Comparison of ENCODE assay signal across 9 cellular contexts in the genomic region with DNA sequence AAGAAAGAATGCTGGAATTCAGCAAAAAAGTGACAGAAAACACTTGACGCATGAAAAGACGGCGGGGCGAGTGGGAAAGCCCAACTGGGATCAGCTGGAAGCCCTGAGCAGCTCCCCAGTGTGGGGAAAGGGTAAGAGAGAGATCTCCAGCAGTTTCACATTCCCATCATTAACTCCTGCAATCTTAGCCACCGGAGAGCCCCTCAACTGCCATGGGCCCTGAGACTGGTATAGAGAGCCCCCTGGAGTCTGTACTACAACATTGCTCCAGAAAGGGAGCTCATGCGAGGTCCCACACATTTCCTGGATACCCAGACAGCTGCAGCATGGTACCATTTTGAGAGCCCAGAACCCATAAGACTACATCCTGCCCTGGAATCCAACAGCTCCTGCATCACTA. TPM values are rescaled to one million over a fixed set of nuclear protein-coding genes. Genes with fewer than 3 reads are reported as not detected.
DNase-seq lines count a peak whose midpoint lies in the region; ATAC-seq and TF ChIP-seq lines count a peak whose summit lies in the region.
"Had no signal": no experiment of that assay in that cellular context is flagged by ENCODE, and none has a peak within 500 bp of the region (broad histone marks: within the 10 kb centered on the region; RNA-seq: fewer than 3 reads in every experiment).

No MANE protein-coding gene starts in this region.

- no peaks in the 10 kb centered on the region for H3K9me3 ChIP-seq in neuronal stem cell (replicated peaks in 1 of 2; ENCODE audit: control insufficient read depth in 2 of 2, insufficient read depth in 1 of 2, low read depth in 1 of 2, low read length in 2 of 2)
- no peaks in the 10 kb centered on the region for H3K9me3 ChIP-seq in spleen

- peak overlapping the region; percentile 25 for H2AFZ ChIP-seq in neuronal stem cell (ENCODE audit: low read length)

- no peak overlapping the region for H2BK120ac ChIP-seq in neuronal stem cell (ENCODE audit: low read depth, low read length)

- H3K14ac ChIP-seq in neuronal stem cell (ENCODE audit: low read length) = no peak overlapping the region

- H3K36me3 ChIP-seq in brain microvascular endothelial cell (replicated peaks) = no peaks in the 10 kb centered on the region
- no peaks in the 10 kb centered on the region for H3K36me3 ChIP-seq in neuronal stem cell (replicated peaks in 1 of 2; ENCODE audit: control insufficient read depth in 2 of 2, insufficient read depth in 2 of 2, low read length in 2 of 2)
- no peaks in the 10 kb centered on the region for H3K36me3 ChIP-seq in spleen

- no peak overlapping the region for H4K91ac ChIP-seq in neuronal stem cell (ENCODE audit: low read depth, low read length, poor library complexity)

- H3K4me1 ChIP-seq in neuronal stem cell (ENCODE audit: control insufficient read depth in 2 of 2, insufficient read depth in 1 of 2, low read depth in 1 of 2, low read length in 2 of 2) (no peaks in the 10 kb centered on the region), spleen (no peaks in the 10 kb centered on the region)

- intact Hi-C loops in spleen (cut with DNase I; ENCODE audit: low total_unique reads) = no loop called here

- no peak overlapping the region for H3K4me3 ChIP-seq in brain microvascular endothelial cell (ENCODE audit: low read depth, low read length)
- H3K4me3 ChIP-seq in neuronal stem cell (ENCODE audit: low read length in 2 of 2) = no peak overlapping the region
- no peak overlapping the region for H3K4me3 ChIP-seq in spleen

- no peak overlapping the region for H3K9ac ChIP-seq in neuronal stem cell (ENCODE audit: low read depth, low read length, poor library complexity)

- DNase-seq in DMS53 (lab: John Stamatoyannopoulos, UW) = peak; percentile 38
- DNase-seq in DMS53 treated with DMSO at 0.1 percent for 48 hours (lab: John Stamatoyannopoulos, UW; ENCODE audit: unreplicated experiment) = no peak
- peak; percentile 15 for DNase-seq in M059J (ENCODE audit: low read depth)
- peak; percentile 18 for DNase-seq in brain microvascular endothelial cell
- peak; percentile 40 for DNase-seq in neuronal stem cell (ENCODE audit: low spot score)
- no peak for DNase-seq in spleen

- H2BK12ac ChIP-seq in neuronal stem cell (ENCODE audit: low read length) = no peak overlapping the region

- in situ Hi-C loops in brain microvascular endothelial cell (cut with HindIII; ENCODE audit: low pct_ligation_motif_present, low sequenced_read_pairs) = no loop called here

- H3K27ac ChIP-seq in brain microvascular endothelial cell = no peak overlapping the region
- H3K27ac ChIP-seq in neuronal stem cell (replicated peaks; ENCODE audit: low read length) = no peak overlapping the region
- no peak overlapping the region for H3K27ac ChIP-seq in spleen
- H3K27ac ChIP-seq: epithelial cell of prostate had no signal

- no peak for TF ChIP-seq POLR2A in spleen (IDR thresholded peaks at IDR 0.05)

- no peak overlapping the region for H2BK5ac ChIP-seq in neuronal stem cell (ENCODE audit: low read length)

- no CpG with 5 or more reads among the region's 6 CpGs for WGBS in neuronal stem cell (ENCODE audit: extremely low coverage in 2 of 2, insufficient read length in 2 of 2, insufficient replicate concordance in 1 of 2), 2 donors
- 12 to 22% (median 14%) methylated on average over 6 of the region's 6 CpGs for WGBS in spleen, 5 donors

- no peak for ATAC-seq in HG02981 (IDR thresholded peaks at IDR 0.05; ENCODE audit: unreplicated experiment)
- no peak for ATAC-seq in GM19455 (IDR thresholded peaks at IDR 0.05; ENCODE audit: unreplicated experiment)

- no peak overlapping the region for H3K4me2 ChIP-seq in neuronal stem cell (ENCODE audit: insufficient read depth, low read length, poor library complexity, severe bottlenecking)

- H2BK15ac ChIP-seq in neuronal stem cell (ENCODE audit: low read length) = peak overlapping the region; percentile 35

- peak overlapping the region; percentile 23 for H3K18ac ChIP-seq in neuronal stem cell (ENCODE audit: low read length)

- H3K4ac ChIP-seq in neuronal stem cell (ENCODE audit: low read length) = no peak overlapping the region

- H2AK5ac ChIP-seq in neuronal stem cell (ENCODE audit: low read depth, low read length) = no peak overlapping the region

- no peak overlapping the region for H3K23ac ChIP-seq in neuronal stem cell (ENCODE audit: low read depth, low read length, poor library complexity)

- no peak overlapping the region for H4K8ac ChIP-seq in neuronal stem cell (ENCODE audit: low read depth, low read length)

- H3K79me1 ChIP-seq in neuronal stem cell (ENCODE audit: low read depth, low read length) = no peaks in the 10 kb centered on the region

- peak; percentile 77 for TF ChIP-seq CTCF in brain microvascular endothelial cell (IDR thresholded peaks at IDR 0.05; ENCODE audit: low read depth, low read length, missing control alignments)
- peak in 5 of 11 experiments; percentile 17 to 48 (median 32) for TF ChIP-seq CTCF in spleen (IDR thresholded peaks at IDR 0.05 in 8 of 11, conservative IDR thresholded peaks at IDR 0.05 in 3 of 11)

- H3K27me3 ChIP-seq in brain microvascular endothelial cell (replicated peaks) = no peaks in the 10 kb centered on the region
- peaks cover 0 to 2% (median 0%) of the 10 kb centered on the region in 3 experiments for H3K27me3 ChIP-seq in neuronal stem cell (ENCODE audit: control insufficient read depth in 3 of 3, insufficient read depth in 3 of 3, low read depth in 1 of 3, low read length in 3 of 3)
- peaks cover 0 to 27% (median 0%) of the 10 kb centered on the region in 7 donors for H3K27me3 ChIP-seq in spleen (replicated peaks in 1 of 7)

RNA-seq across cellular contexts. Expression of gene MRGPRX4, which starts 31.1 kb away (rescaled TPM):
- not detected in 2 replicates for total RNA-seq in M059J (2014; rRNA removed; shearing (Covaris generic))
- polyA plus RNA-seq in neuronal stem cell (2013, experiment 1 of 2) = not detected
- not detected for polyA plus RNA-seq in neuronal stem cell (2013, experiment 2 of 2)
- total RNA-seq in spleen = not detected
- not detected for polyA plus RNA-seq in spleen

RNA-seq across cellular contexts. Expression of gene SAA4, which starts 32.9 kb away (rescaled TPM):
- not detected in 2 replicates for total RNA-seq in M059J (2014; rRNA removed; shearing (Covaris generic))
- 0.07 TPM for polyA plus RNA-seq in neuronal stem cell (2013, experiment 1 of 2)
- polyA plus RNA-seq in neuronal stem cell (2013, experiment 2 of 2) = 0.10 TPM
- total RNA-seq in spleen = not detected
- polyA plus RNA-seq in spleen = under 1 TPM in 1 of 3 donors, not detected in 2; 0.22 TPM

RNA-seq across cellular contexts. Expression of gene SAA2, which starts 44.7 kb away (rescaled TPM):
- 0.47 and 3.3 TPM in 2 replicates for total RNA-seq in M059J (2014; rRNA removed; shearing (Covaris generic))
- polyA plus RNA-seq in neuronal stem cell (2013, experiment 1 of 2) = not detected
- 0.08 TPM for polyA plus RNA-seq in neuronal stem cell (2013, experiment 2 of 2)
- 1 to 10 TPM in 1 of 7 donors, under 1 TPM in 1, not detected in 5; 0.49 to 3.2 TPM for total RNA-seq in spleen
- polyA plus RNA-seq in spleen = 10 to 100 TPM in 1 of 3 donors, under 1 TPM in 2; 0.19 to 13.1 (median 0.50) TPM

Comparison
In these comparisons a context has a peak if more than half of its experiments do, and no peak if none do; other contexts are left out.
1. DNase-seq: peak in DMS53 (single experiment), M059J (single experiment), brain microvascular endothelial cell (single experiment) and neuronal stem cell (single experiment); none in DMS53 treated with DMSO at 0.1 percent for 48 hours (single experiment) and spleen (single experiment).